23 cellular contexts compared by ENCODE assay signal in the genomic region with DNA sequence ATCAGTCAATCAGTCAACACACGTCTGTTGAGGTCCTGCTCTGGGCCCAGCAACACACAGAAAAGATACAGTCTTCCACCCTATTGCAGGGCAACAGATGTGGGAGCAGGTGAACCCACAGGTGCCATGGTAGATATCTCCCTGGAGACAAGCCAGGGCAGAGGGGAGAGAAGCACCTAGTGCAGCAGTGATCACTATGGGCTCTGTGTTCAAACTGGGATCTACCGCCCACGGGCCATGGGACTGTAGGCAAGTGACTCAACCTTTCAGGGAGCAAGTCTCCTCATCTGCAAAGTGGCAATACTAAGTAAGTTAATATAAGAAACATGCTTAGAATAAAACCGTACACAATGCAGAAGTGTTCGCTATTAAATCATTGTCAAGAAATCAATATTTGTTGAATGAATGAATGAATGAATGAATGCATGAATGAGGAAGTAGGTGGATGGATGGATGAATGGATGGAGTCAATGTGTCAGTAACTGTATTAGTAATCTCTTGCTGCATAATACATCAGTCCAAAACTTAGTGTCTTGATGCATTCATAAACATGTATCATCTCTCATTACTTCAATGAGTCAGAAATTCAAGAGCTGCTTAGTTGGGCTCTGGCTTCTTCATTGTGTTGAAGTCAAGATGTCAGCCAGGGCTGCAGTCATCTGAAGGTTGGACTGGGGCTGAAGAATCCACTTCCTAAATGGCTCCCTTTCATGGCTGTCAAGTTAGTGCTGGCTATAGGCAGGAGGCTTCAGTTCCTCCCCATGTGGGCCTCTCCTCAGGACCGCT. TPM values are rescaled to one million over a fixed set of nuclear protein-coding genes. Genes with fewer than 3 reads are reported as not detected.
DNase-seq lines count a peak whose midpoint lies in the region; ATAC-seq and TF ChIP-seq lines count a peak whose summit lies in the region.
"Had no signal": no experiment of that assay in that cellular context is flagged by ENCODE, and none has a peak within 500 bp of the region (broad histone marks: within the 10 kb centered on the region; RNA-seq: fewer than 3 reads in every experiment).

No MANE protein-coding gene starts in this region.

- POLR2A ChIA-PET in activated CD4-positive, alpha-beta T cell treated with anti-CD3 and anti-CD28 coated beads for 36 hours (lab: Charles Lee): interaction anchor here (0.7 to 1.2 kb wide), 4 partner anchors 9 to 121 kb away, joined by 3 read pairs; no protein-coding TSS in a partner anchor

- TF ChIP-seq CTCF in osteoblast (IDR thresholded peaks at IDR 0.05; ENCODE audit: extremely low read depth, low read depth, low read length): no peak

- peak; percentile 95 for ATAC-seq in activated CD4-positive, alpha-beta T cell treated with anti-CD3 and anti-CD28 coated beads for 36 hours
- peak; percentile 92 to 93 for ATAC-seq in activated T-cell treated with anti-CD3 and anti-CD28 coated beads, Interleukin-2, amount 50 U/mL, for 72 hours (replicated peaks in 1 of 2)
- ATAC-seq in HG03025 (IDR thresholded peaks at IDR 0.05; ENCODE audit: low FRiP score, unreplicated experiment): no peak
- ATAC-seq: mucosa of descending colon, Panc1 had no signal

- no peaks in the 10 kb centered on the region for H3K9me3 ChIP-seq in osteoblast (ENCODE audit: low read depth, low read length)
- H3K9me3 ChIP-seq: mucosa of descending colon, suprapubic skin, vagina had no signal

- H3K27me3 Mint-ChIP-seq in activated CD4-positive, alpha-beta T cell treated with anti-CD3 and anti-CD28 coated beads for 36 hours: peaks cover 1% of the 10 kb centered on the region
- peaks cover 14% of the 10 kb centered on the region for H3K27me3 Mint-ChIP-seq in activated T-cell treated with anti-CD3 and anti-CD28 coated beads, Interleukin-2, amount 50 U/mL, for 72 hours (ENCODE audit: low read depth)

- peaks cover 13% of the 10 kb centered on the region for H3K4me1 ChIP-seq in osteoblast (ENCODE audit: insufficient read depth, low read length)
- H3K4me1 ChIP-seq: breast epithelium, vagina had no signal

- H3K4me2 ChIP-seq in osteoblast (ENCODE audit: insufficient read depth, low read length): peak overlapping the region; percentile 54

- no peaks in the 10 kb centered on the region for H3K36me3 ChIP-seq in osteoblast (ENCODE audit: insufficient read depth, low read length)
- H3K36me3 ChIP-seq: breast epithelium, suprapubic skin, vagina, WERI-Rb-1 had no signal

- H2AFZ ChIP-seq in osteoblast (ENCODE audit: low read length): no peak overlapping the region

- no peak overlapping the region for H3K4me3 ChIP-seq in osteoblast (ENCODE audit: insufficient read depth, low read length)
- H3K4me3 ChIP-seq: mucosa of descending colon, suprapubic skin, vagina had no signal

- CTCF ChIA-PET in activated CD4-positive, alpha-beta T cell treated with anti-CD3 and anti-CD28 coated beads for 36 hours (lab: Charles Lee): interaction anchor here (0.7 to 2.1 kb wide), 11 partner anchors 9 to 207 kb away, joined by 3 to 9 read pairs (median 3); no protein-coding TSS in a partner anchor

- no peak overlapping the region for H3K4me3 Mint-ChIP-seq in activated CD4-positive, alpha-beta T cell treated with anti-CD3 and anti-CD28 coated beads for 36 hours
- no peak overlapping the region for H3K4me3 Mint-ChIP-seq in activated T-cell treated with anti-CD3 and anti-CD28 coated beads, Interleukin-2, amount 50 U/mL, for 72 hours
- H3K4me3 Mint-ChIP-seq: B cell; dendritic cell treated with granulocyte-macrophage colony-stimulating factor and Interleukin-4, amounts not matched to agents 40 ng/mL and 50 ng/mL, for 4 days; immature natural killer cell had no signal

- H4K20me1 ChIP-seq in osteoblast (ENCODE audit: insufficient read depth, low read length): no peaks in the 10 kb centered on the region

- H3K27ac Mint-ChIP-seq in activated CD4-positive, alpha-beta T cell treated with anti-CD3 and anti-CD28 coated beads for 36 hours: no peak overlapping the region
- peak overlapping the region; percentile 56 for H3K27ac Mint-ChIP-seq in activated T-cell treated with anti-CD3 and anti-CD28 coated beads, Interleukin-2, amount 50 U/mL, for 72 hours
- H3K27ac Mint-ChIP-seq: B cell; dendritic cell treated with granulocyte-macrophage colony-stimulating factor and Interleukin-4, amounts not matched to agents 40 ng/mL and 50 ng/mL, for 4 days; immature natural killer cell; progenitor cell of endocrine pancreas had no signal

- peaks cover 5% of the 10 kb centered on the region for H3K9me3 Mint-ChIP-seq in activated CD4-positive, alpha-beta T cell treated with anti-CD3 and anti-CD28 coated beads for 36 hours (ENCODE audit: low read depth)
- peaks cover 4 to 6% of the 10 kb centered on the region in 2 donors for H3K9me3 Mint-ChIP-seq in activated T-cell treated with anti-CD3 and anti-CD28 coated beads, Interleukin-2, amount 50 U/mL, for 72 hours
- H3K9me3 Mint-ChIP-seq: immature natural killer cell had no signal

- DNase-seq in activated CD4-positive, alpha-beta T cell treated with anti-CD3 and anti-CD28 coated beads for 36 hours: peak; percentile 74
- no peak for DNase-seq in activated CD4-positive, alpha-beta T cell treated with anti-CD3 and anti-CD28 coated beads for 1 hour
- DNase-seq in EH (ENCODE audit: low read depth): peak; percentile 26
- DNase-seq in activated T-cell treated with anti-CD3 and anti-CD28 coated beads, Interleukin-2, amount 50 U/mL, for 72 hours: peak; percentile 41 to 47
- DNase-seq in osteoblast (ENCODE audit: insufficient read length, low spot score, missing footprints): no peak
- no peak for DNase-seq in dedifferentiated amniotic fluid mesenchymal stem cell (ENCODE audit: extremely low spot score)
- DNase-seq in inferior parietal cortex (ENCODE audit: extremely low spot score): no peak
- DNase-seq: DMS79 treated with DMSO at 0.1 percent for 48 hours, H7, immature natural killer cell, mucosa of descending colon, NCI-H1092 treated with DMSO at 0.1 percent for 48 hours, NCI-H2029, T-helper 2 cell, WERI-Rb-1 had no signal

- peaks cover 3% of the 10 kb centered on the region for H3K36me3 Mint-ChIP-seq in activated CD4-positive, alpha-beta T cell treated with anti-CD3 and anti-CD28 coated beads for 36 hours (ENCODE audit: low read depth)
- peaks cover 5 to 9% of the 10 kb centered on the region in 2 donors for H3K36me3 Mint-ChIP-seq in activated T-cell treated with anti-CD3 and anti-CD28 coated beads, Interleukin-2, amount 50 U/mL, for 72 hours (ENCODE audit: insufficient read depth in 2 of 2)

- intact Hi-C loops in activated CD4-positive, alpha-beta T cell treated with anti-CD3 and anti-CD28 coated beads for 36 hours (cut with DNase I, micrococcal nuclease): loop anchor here (1.0 to 5.0 kb wide), 4 partner anchors 32 to 76 kb away; partner anchors contain the start of gene NFATC2 (in 1 of the 2)

- no peak overlapping the region for H3K27ac ChIP-seq in osteoblast (ENCODE audit: low read depth, low read length)
- H3K27ac ChIP-seq: vagina, WERI-Rb-1 had no signal

- H3K79me2 ChIP-seq in osteoblast (ENCODE audit: insufficient read depth, low read length): no peaks in the 10 kb centered on the region

- peaks cover 18% of the 10 kb centered on the region for H3K4me1 Mint-ChIP-seq in activated CD4-positive, alpha-beta T cell treated with anti-CD3 and anti-CD28 coated beads for 36 hours
- peaks cover 17% of the 10 kb centered on the region for H3K4me1 Mint-ChIP-seq in activated T-cell treated with anti-CD3 and anti-CD28 coated beads, Interleukin-2, amount 50 U/mL, for 72 hours (ENCODE audit: low read depth)
- H3K4me1 Mint-ChIP-seq: B cell, immature natural killer cell had no signal

- H3K27me3 ChIP-seq in osteoblast (ENCODE audit: insufficient read depth, low read length): no peaks in the 10 kb centered on the region
- H3K27me3 ChIP-seq: breast epithelium, suprapubic skin, vagina had no signal

RNA-seq across cellular contexts. Expression of gene NFATC2, which starts 31.9 kb away (rescaled TPM):
- 10 to 100 TPM; 38.5 to 49.8 TPM for total RNA-seq in activated CD4-positive, alpha-beta T cell treated with anti-CD3 and anti-CD28 coated beads for 36 hours
- 10 to 100 TPM; 29.4 to 39.9 TPM for total RNA-seq in activated T-cell treated with anti-CD3 and anti-CD28 coated beads, Interleukin-2, amount 50 U/mL, for 72 hours
- total RNA-seq in osteoblast: 0.29 and 0.36 TPM in 2 replicates

Comparison
In these comparisons a context has a peak if more than half of its experiments do, and no peak if none do; other contexts are left out.
1. DNase-seq: peak in activated CD4-positive, alpha-beta T cell treated with anti-CD3 and anti-CD28 coated beads for 36 hours (single experiment), EH (single experiment) and activated T-cell treated with anti-CD3 and anti-CD28 coated beads, Interleukin-2, amount 50 U/mL, for 72 hours (2 of 2); none in activated CD4-positive, alpha-beta T cell treated with anti-CD3 and anti-CD28 coated beads for 1 hour (single experiment), osteoblast (single experiment), dedifferentiated amniotic fluid mesenchymal stem cell (single experiment) and inferior parietal cortex (single experiment).
2. RNA of gene NFATC2, which starts 31.9 kb away (total RNA-seq): 38.5 to 49.8 TPM in activated CD4-positive, alpha-beta T cell treated with anti-CD3 and anti-CD28 coated beads for 36 hours and 29.4 to 39.9 TPM in activated T-cell treated with anti-CD3 and anti-CD28 coated beads, Interleukin-2, amount 50 U/mL, for 72 hours; 0.29 to 0.36 TPM in osteoblast; every median in the first group is over 10 times any median in the second.